In the genomic region with DNA sequence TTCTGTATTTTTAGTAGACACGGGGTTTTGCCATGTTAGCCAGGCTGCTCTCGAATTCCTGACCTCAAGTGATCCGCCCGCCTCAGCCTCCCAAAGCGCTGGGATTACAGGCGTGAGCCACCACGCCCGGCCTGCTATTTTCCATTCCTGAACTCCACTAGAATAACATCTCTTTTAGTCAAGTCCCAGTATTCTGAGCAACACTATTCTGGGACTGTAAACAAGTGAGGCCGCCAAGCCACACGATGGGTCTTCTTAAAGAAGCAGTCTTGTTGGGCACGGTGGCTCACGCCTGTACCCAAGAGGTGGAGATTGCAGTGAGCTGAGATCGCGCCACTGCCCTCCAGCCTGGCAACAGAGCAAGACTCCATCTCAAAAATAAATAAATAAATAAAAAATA, we compare ENCODE assay signal across 6 cellular contexts. TPM values are rescaled to one million over a fixed set of nuclear protein-coding genes. Genes with fewer than 3 reads are reported as not detected.
DNase-seq lines count a peak whose midpoint lies in the region; ATAC-seq and TF ChIP-seq lines count a peak whose summit lies in the region.
"Not testable (repeated sequence)": the region's sequence is repeated elsewhere in the genome, so short reads cannot be mapped to it uniquely, and the experiment has no call there.

No MANE protein-coding gene starts in this region.

- H3K27me3 Mint-ChIP-seq in WTC11 (ENCODE audit: low read depth); activated T-cell treated with anti-CD3 and anti-CD28 coated beads, Interleukin-2, amount 50 U/mL, for 72 hours (ENCODE audit: low read depth); neural crest cell (ENCODE audit: low read depth): not testable (repeated sequence)

- H3K27ac Mint-ChIP-seq in WTC11 = peak overlapping the region; percentile 55; the same call in 1 of the 2 replicates
- H3K27ac Mint-ChIP-seq in activated T-cell treated with anti-CD3 and anti-CD28 coated beads, Interleukin-2, amount 50 U/mL, for 72 hours = peak overlapping the region; percentile 21
- peak overlapping the region; percentile 77 for H3K27ac Mint-ChIP-seq in neural crest cell (ENCODE audit: unreplicated experiment)

- H3K4me1 Mint-ChIP-seq in WTC11 = not testable (repeated sequence)
- peaks cover 52% of the 10 kb centered on the region for H3K4me1 Mint-ChIP-seq in activated T-cell treated with anti-CD3 and anti-CD28 coated beads, Interleukin-2, amount 50 U/mL, for 72 hours (ENCODE audit: low read depth)
- H3K4me1 Mint-ChIP-seq in neural crest cell = peaks cover 17% of the 10 kb centered on the region

- H3K9me2 ChIP-seq in HCT116 (ENCODE audit: insufficient read depth) = not testable (repeated sequence)

- BruUV-seq in HCT116 (replicated peaks; lab: Mats Ljungman, UMichigan) = not testable (repeated sequence)

- not testable (repeated sequence) for DNase-seq in HCT116 (ENCODE audit: low read depth, low spot score); WTC11 (ENCODE audit: low spot score); activated T-cell treated with anti-CD3 and anti-CD28 coated beads, Interleukin-2, amount 50 U/mL, for 72 hours; neural crest cell (ENCODE audit: low read depth, low spot score)
- peak; percentile 22 to 27 for DNase-seq in gastrocnemius medialis

- TF ChIP-seq RAD21 in HCT116 (IDR thresholded peaks at IDR 0.05; ENCODE audit: low read depth) = not testable (repeated sequence)

- CTCF ChIA-PET in HCT116 (lab: Charles Lee); WTC11 (lab: Charles Lee): not testable (repeated sequence)

- ATAC-seq in HCT116 (peak; percentile 26; the same call in 1 of the 2 replicates), esophagus mucosa (peak; percentile 29), gastrocnemius medialis (peak; percentile 56 to 59)
- not testable (repeated sequence) for ATAC-seq in WTC11; activated T-cell treated with anti-CD3 and anti-CD28 coated beads, Interleukin-2, amount 50 U/mL, for 72 hours (replicated peaks in 1 of 2)

- in situ Hi-C loops in gastrocnemius medialis (cut with MboI; ENCODE audit: low sequenced_read_pairs in 4 of 4) = not testable (repeated sequence)

- TF ChIP-seq CTCF in HCT116 (IDR thresholded peaks at IDR 0.05 in 2 of 3, conservative IDR thresholded peaks at IDR 0.05 in 1 of 3; ENCODE audit: borderline replicate concordance in 1 of 3, insufficient read depth in 1 of 3, low read depth in 2 of 3, low read length in 2 of 3); WTC11 (IDR thresholded peaks at IDR 0.05); neural crest cell (conservative IDR thresholded peaks at IDR 0.05); gastrocnemius medialis (IDR thresholded peaks at IDR 0.05 in 4 of 5, conservative IDR thresholded peaks at IDR 0.05 in 1 of 5): not testable (repeated sequence)

- not testable (repeated sequence) for H3K36me3 ChIP-seq in HCT116 (ENCODE audit: control insufficient read depth in 1 of 2, insufficient read depth in 2 of 2, low read length in 2 of 2)
- peaks cover 0 to 18% of the 10 kb centered on the region in 2 donors for H3K36me3 ChIP-seq in gastrocnemius medialis

- not testable (repeated sequence) for H3K4me3 ChIP-seq in HCT116 (replicated peaks in 1 of 2; ENCODE audit: low read depth in 1 of 2, low read length in 2 of 2); gastrocnemius medialis

- not testable (repeated sequence) for H2AFZ ChIP-seq in HCT116 (ENCODE audit: low read depth, low read length, poor library complexity, severe bottlenecking)

- H3K4me3 Mint-ChIP-seq in WTC11; activated T-cell treated with anti-CD3 and anti-CD28 coated beads, Interleukin-2, amount 50 U/mL, for 72 hours; neural crest cell: not testable (repeated sequence)

- H3K9ac ChIP-seq in HCT116 (ENCODE audit: low read length) = not testable (repeated sequence)

- not testable (repeated sequence) for TF ChIP-seq POLR2A in HCT116 (IDR thresholded peaks at IDR 0.05; ENCODE audit: borderline replicate concordance, extremely low read depth, insufficient read depth, insufficient read length); gastrocnemius medialis (IDR thresholded peaks at IDR 0.05)

- H3K9me3 Mint-ChIP-seq in WTC11; activated T-cell treated with anti-CD3 and anti-CD28 coated beads, Interleukin-2, amount 50 U/mL, for 72 hours; neural crest cell: not testable (repeated sequence)

- H3K79me2 ChIP-seq in HCT116 (ENCODE audit: insufficient read depth, low read length) = not testable (repeated sequence)

- H3K4me1 ChIP-seq in HCT116 (ENCODE audit: control insufficient read depth in 1 of 2, insufficient read depth in 2 of 2, low read length in 2 of 2) = peaks cover 12 to 42% of the 10 kb centered on the region in 2 experiments
- H3K4me1 ChIP-seq in gastrocnemius medialis = peaks cover 16 to 23% of the 10 kb centered on the region in 2 donors

- not testable (repeated sequence) for H3K9me3 ChIP-seq in HCT116 (ENCODE audit: control insufficient read depth in 1 of 2, insufficient read depth in 1 of 2, low read depth in 1 of 2, low read length in 2 of 2); gastrocnemius medialis

- H3K27ac ChIP-seq in HCT116 (ENCODE audit: low read depth, low read length) (0 out of 2 replicates have a peak overlapping the region, but pooled peaks have one; percentile 15), gastrocnemius medialis (peak overlapping the region in 1 of 4 donors; percentile 31)

- H3K36me3 Mint-ChIP-seq in WTC11; neural crest cell (ENCODE audit: low read depth): not testable (repeated sequence)
- peaks cover 10 to 12% of the 10 kb centered on the region in 2 donors for H3K36me3 Mint-ChIP-seq in activated T-cell treated with anti-CD3 and anti-CD28 coated beads, Interleukin-2, amount 50 U/mL, for 72 hours (ENCODE audit: insufficient read depth in 2 of 2)

- H4K20me1 ChIP-seq in HCT116 (ENCODE audit: insufficient read depth) = not testable (repeated sequence)

- POLR2A ChIA-PET in HCT116 (lab: Charles Lee) = interaction anchor here (2.8 kb wide), 1 partner anchor 11 kb away, joined by 8 read pairs; a partner anchor contains a TSS
- POLR2A ChIA-PET in WTC11 (lab: Charles Lee) = not testable (repeated sequence)

- intact Hi-C loops in HCT116 (cut with micrococcal nuclease); gastrocnemius medialis (cut with DNase I; ENCODE audit: low total_unique reads): not testable (repeated sequence)

- not testable (repeated sequence) for H3K27me3 ChIP-seq in HCT116 (ENCODE audit: insufficient read depth, low read length); gastrocnemius medialis

- RAD21 ChIA-PET in HCT116 (lab: Charles Lee; ENCODE audit: low non-redundant PET in 1 of 2, low total read pairs in 2 of 2, uncharacterized antibody in 2 of 2, unreplicated experiment in 2 of 2) = not testable (repeated sequence)

- H3K4me2 ChIP-seq in HCT116 (ENCODE audit: low read length) = peak overlapping the region; percentile 62

RNA-seq across cellular contexts. Expression of a gene that starts 11.4 kb away (rescaled TPM):
- total RNA-seq in HCT116 (2021; ENCODE audit: unreplicated experiment) (7.7 TPM), WTC11 (2021) (10.8 to 12.8 TPM (median 12.2 TPM) in 3 replicates), esophagus mucosa (10.7 TPM), neural crest cell (14.3 and 16.7 TPM in 2 replicates), gastrocnemius medialis (10 to 100 TPM; 16.7 to 28.3 (median 19.3) TPM)
- polyA plus RNA-seq in HCT116 (2012) = 7.9 and 11.6 TPM in 2 replicates
- total RNA-seq in activated T-cell treated with anti-CD3 and anti-CD28 coated beads, Interleukin-2, amount 50 U/mL, for 72 hours = 10 to 100 TPM; 21.5 to 21.7 TPM

RNA-seq across cellular contexts. Expression of a gene that starts 42.8 kb away (rescaled TPM):
- total RNA-seq in HCT116 (2021; ENCODE audit: unreplicated experiment) (80.1 TPM), WTC11 (2021) (142 to 147 TPM (median 145 TPM) in 3 replicates), esophagus mucosa (35.1 TPM), neural crest cell (117 and 119 TPM in 2 replicates), gastrocnemius medialis (10 to 100 TPM; 28.4 to 34.1 (median 30.1) TPM)
- polyA plus RNA-seq in HCT116 (2012) = 36.0 and 42.0 TPM in 2 replicates
- 10 to 100 TPM; 91.8 to 92.3 TPM for total RNA-seq in activated T-cell treated with anti-CD3 and anti-CD28 coated beads, Interleukin-2, amount 50 U/mL, for 72 hours

Comparison
In these comparisons a context has a peak if more than half of its experiments do, and no peak if none do; other contexts are left out.
1. H3K27ac Mint-ChIP-seq: peak in every context shown above with its lines; median percentile 77 in neural crest cell; 55 in WTC11; 21 in activated T-cell treated with anti-CD3 and anti-CD28 coated beads, Interleukin-2, amount 50 U/mL, for 72 hours.